In the genomic region with DNA sequence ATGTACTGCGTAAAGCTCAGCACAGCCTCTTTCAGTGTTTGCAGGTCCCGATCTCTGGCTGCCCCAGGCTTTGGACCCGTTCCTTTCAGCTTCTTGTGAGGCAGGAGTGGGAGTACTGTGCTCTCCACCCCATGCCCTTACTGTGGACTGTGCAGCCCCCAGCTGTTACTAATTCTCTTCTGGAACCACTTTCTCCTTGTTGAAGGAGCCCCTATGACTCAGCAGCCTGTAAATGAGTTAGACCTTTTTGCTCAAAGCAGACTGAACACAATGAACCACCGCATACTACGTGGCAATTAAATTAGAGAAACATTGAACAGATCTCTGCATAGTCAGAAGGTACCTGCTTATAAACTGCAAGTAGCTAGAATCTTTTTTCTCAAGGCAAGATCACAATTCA, we compare ENCODE assay signal across 14 cellular contexts. TPM values are rescaled to one million over a fixed set of nuclear protein-coding genes. Genes with fewer than 3 reads are reported as not detected.
DNase-seq lines count a peak whose midpoint lies in the region; ATAC-seq, FAIRE-seq and TF ChIP-seq lines count a peak whose summit lies in the region.
"Had no signal": no experiment of that assay in that cellular context is flagged by ENCODE, and none has a peak within 500 bp of the region (broad histone marks: within the 10 kb centered on the region; RNA-seq: fewer than 3 reads in every experiment).

No MANE protein-coding gene starts in this region.

- no peak for TF ChIP-seq POLR2A in GM12891 (IDR thresholded peaks at IDR 0.05; ENCODE audit: low read depth, low read length)

- DNase-seq in AG10803 (ENCODE audit: low read depth) (peak; percentile 49), OCI-M1 (lab: John Stamatoyannopoulos, UW) (peak; percentile 21), dedifferentiated amniotic fluid mesenchymal stem cell (ENCODE audit: extremely low spot score) (peak; percentile 66), mesothelial cell of epicardium (ENCODE audit: low spot score in 2 of 2, unreplicated experiment in 2 of 2) (no peak), GM12891 (ENCODE audit: insufficient read length, low spot score) (no peak), GDM1 (lab: John Stamatoyannopoulos, UW) (no peak), AG08395 (ENCODE audit: low spot score) (no peak)
- DNase-seq: AML-193, MV-4-11, occipital lobe had no signal

- H3K27ac Mint-ChIP-seq in mesothelial cell of epicardium: peak overlapping the region; percentile 65

- TF ChIP-seq CTCF in AG10803 (conservative IDR thresholded peaks at IDR 0.05; ENCODE audit: low read length) (no peak), mesothelial cell of epicardium (IDR thresholded peaks at IDR 0.05; ENCODE audit: unreplicated experiment) (no peak)

- no peak overlapping the region for H3K4me3 Mint-ChIP-seq in mesothelial cell of epicardium
- H3K4me3 Mint-ChIP-seq: central memory CD8-positive, alpha-beta T cell had no signal

- H3K4me1 Mint-ChIP-seq in mesothelial cell of epicardium: peaks cover 27% of the 10 kb centered on the region
- H3K4me1 Mint-ChIP-seq: central memory CD8-positive, alpha-beta T cell had no signal

- no peak for FAIRE-seq in GM12891 (lab: Jason Lieb, UNC)

- no peaks in the 10 kb centered on the region for H3K36me3 Mint-ChIP-seq in mesothelial cell of epicardium

- ATAC-seq in GM19035 (IDR thresholded peaks at IDR 0.05; ENCODE audit: unreplicated experiment): no peak

- no peaks in the 10 kb centered on the region for H3K27me3 Mint-ChIP-seq in mesothelial cell of epicardium (ENCODE audit: low read depth)

- no peaks in the 10 kb centered on the region for H3K9me3 Mint-ChIP-seq in mesothelial cell of epicardium

- no peak overlapping the region for H3K4me3 ChIP-seq in AG10803 (ENCODE audit: low read length)

TF ChIP-seq in GM12891, 5 proteins besides CTCF, POLR2A, EP300 and RAD21:
- TF ChIP-seq POLR2AphosphoS5 (IDR thresholded peaks at IDR 0.05; ENCODE audit: low read depth, low read length) (no peak), SPI1 (IDR thresholded peaks at IDR 0.05; ENCODE audit: low read depth, low read length) (no peak), PAX5 (IDR thresholded peaks at IDR 0.05; ENCODE audit: insufficient read depth, low read length, severe bottlenecking) (no peak), POU2F2 (IDR thresholded peaks at IDR 0.05; ENCODE audit: low read depth, low read length) (no peak), TAF1 (IDR thresholded peaks at IDR 0.05; ENCODE audit: low read depth, low read length) (no peak)

RNA-seq across cellular contexts. Expression of a gene that starts 39.0 kb away (rescaled TPM):
- 2.5 to 3.1 TPM (median 2.6 TPM) in 3 replicates for total RNA-seq in mesothelial cell of epicardium
- polyA plus RNA-seq in GM12891 (2012; ENCODE audit: low read depth, missing spikeins): not detected
- total RNA-seq: activated CD8-positive, alpha-beta memory T cell treated with anti-CD3 and anti-CD28 coated beads for 36 hours had no signal
- polyA plus RNA-seq: esophagus had no signal

Comparison
In these comparisons a context has a peak if more than half of its experiments do, and no peak if none do; other contexts are left out.
1. DNase-seq: peak in AG10803 (single experiment), OCI-M1 (single experiment) and dedifferentiated amniotic fluid mesenchymal stem cell (single experiment); none in mesothelial cell of epicardium (0 of 2), GM12891 (single experiment), GDM1 (single experiment) and AG08395 (single experiment).